27 cellular contexts compared by ENCODE assay signal in the genomic region with DNA sequence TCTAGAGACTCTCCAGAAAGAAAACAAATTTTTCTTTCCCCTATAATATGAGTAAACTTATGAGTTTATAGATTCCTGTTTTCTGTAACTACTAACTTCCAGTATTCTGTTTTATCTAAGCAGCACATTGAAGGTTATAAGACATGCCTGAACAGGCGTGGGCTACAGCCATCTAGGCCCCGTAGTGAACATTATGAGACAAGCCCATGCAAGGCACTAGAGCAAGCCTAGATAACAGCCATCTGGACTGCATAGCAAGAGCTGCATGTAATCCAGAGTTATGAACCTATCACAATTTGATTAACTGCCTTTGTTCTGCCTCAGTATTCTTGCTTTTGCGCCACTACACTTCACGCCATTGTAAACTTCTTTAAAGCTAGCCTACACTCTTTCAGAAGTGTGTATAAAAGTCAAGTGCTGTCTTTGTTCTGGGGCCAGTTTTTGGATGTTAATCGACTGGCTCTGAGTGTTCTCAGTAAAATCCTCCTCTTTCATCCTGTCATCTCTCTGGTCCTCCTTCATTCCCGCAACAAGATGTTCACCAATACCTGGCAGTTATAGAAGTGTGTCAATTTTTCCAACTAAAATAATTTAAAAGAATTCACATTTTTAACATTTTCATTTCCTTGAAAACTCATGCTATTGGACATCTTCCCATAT. TPM values are rescaled to one million over a fixed set of nuclear protein-coding genes. Genes with fewer than 3 reads are reported as not detected.
"Had no signal": no experiment of that assay in that cellular context is flagged by ENCODE, and none has a peak within 500 bp of the region (broad histone marks: within the 10 kb centered on the region; RNA-seq: fewer than 3 reads in every experiment).

No MANE protein-coding gene starts in this region.

- H3K36me3 Mint-ChIP-seq: naive thymus-derived CD4-positive, alpha-beta T cell; stimulated activated memory B cell treated with anti-CD40 and anti-IgM and Interleukin-4, amounts not matched to agents 10 μg/mL and 1 μg/mL and 100 μg/mL, for 72 hours had no signal

- H3K4me3 Mint-ChIP-seq: naive thymus-derived CD4-positive, alpha-beta T cell; nephron progenitor cell; stimulated activated memory B cell treated with anti-CD40 and anti-IgM and Interleukin-4, amounts not matched to agents 10 μg/mL and 1 μg/mL and 100 μg/mL, for 72 hours; stimulated activated naive CD8-positive, alpha-beta T cell treated with anti-CD3 and anti-CD28 coated beads, Interleukin-15, Interleukin-2, amounts not matched to agents 100 ng/mL and 50 ng/mL, for 24 hours had no signal

- H3K4me1 ChIP-seq: colonic mucosa, spleen, tibial artery, upper lobe of left lung, vagina had no signal

- H3K4me3 ChIP-seq: colonic mucosa, esophagus squamous epithelium, lung, spleen, tibial artery, upper lobe of left lung, vagina had no signal

- H3K36me3 ChIP-seq: colonic mucosa, esophagus squamous epithelium, spleen, tibial artery, upper lobe of left lung, vagina had no signal

- H3K9me3 ChIP-seq: vagina had no signal

- DNase-seq: colonic mucosa; dermis blood vessel endothelial cell; effector CD4-positive, alpha-beta T cell; esophagus squamous epithelium; foreskin fibroblast; left colon; left ventricle myocardium superior; naive thymus-derived CD4-positive, alpha-beta T cell; nephron progenitor cell; spleen; stimulated activated CD4-positive, alpha-beta T cell treated with anti-CD3 and anti-CD28 coated beads, Interleukin-15, amount 100 ng/mL, for 24 hours; stimulated activated CD4-positive, alpha-beta T cell treated with anti-CD3 and anti-CD28 coated beads, Interleukin-1b, Interleukin-23, amount 100 ng/mL, for 48 hours; stimulated activated CD4-positive, alpha-beta T cell treated with anti-CD3 and anti-CD28 coated beads, Interleukin-4, amount 100 ng/mL, for 24 hours; tibial artery; upper lobe of left lung had no signal

- ATAC-seq: left colon; left ventricle myocardium superior; naive thymus-derived CD4-positive, alpha-beta T cell; sciatic nerve; stimulated activated memory B cell treated with anti-CD40 and anti-IgM and Interleukin-4, amounts not matched to agents 10 μg/mL and 1 μg/mL and 100 μg/mL, for 72 hours had no signal

- H3K27me3 Mint-ChIP-seq: stimulated activated memory B cell treated with anti-CD40 and anti-IgM and Interleukin-4, amounts not matched to agents 10 μg/mL and 1 μg/mL and 100 μg/mL, for 72 hours; stimulated activated naive CD8-positive, alpha-beta T cell treated with anti-CD3 and anti-CD28 coated beads, Interleukin-15, Interleukin-2, amounts not matched to agents 100 ng/mL and 50 ng/mL, for 24 hours had no signal

- H3K4me1 Mint-ChIP-seq: naive thymus-derived CD4-positive, alpha-beta T cell; nephron progenitor cell; stimulated activated memory B cell treated with anti-CD40 and anti-IgM and Interleukin-4, amounts not matched to agents 10 μg/mL and 1 μg/mL and 100 μg/mL, for 72 hours had no signal

- H3K27ac Mint-ChIP-seq: naive thymus-derived CD4-positive, alpha-beta T cell; nephron progenitor cell; stimulated activated memory B cell treated with anti-CD40 and anti-IgM and Interleukin-4, amounts not matched to agents 10 μg/mL and 1 μg/mL and 100 μg/mL, for 72 hours; stimulated activated naive CD8-positive, alpha-beta T cell treated with anti-CD3 and anti-CD28 coated beads, Interleukin-15, Interleukin-2, amounts not matched to agents 100 ng/mL and 50 ng/mL, for 24 hours had no signal

- H3K27me3 ChIP-seq: colonic mucosa, esophagus squamous epithelium, spleen, tibial artery, upper lobe of left lung, vagina had no signal

- H3K27ac ChIP-seq: colonic mucosa, esophagus squamous epithelium, spleen, tibial artery, upper lobe of left lung, vagina had no signal

RNA-seq across cellular contexts. Expression of gene SULT1C3, which starts 3.0 kb away (rescaled TPM):
- total RNA-seq: dermis blood vessel endothelial cell; esophagus squamous epithelium; kidney epithelial cell; left ventricle myocardium superior; lung; mesenteric fat pad; mononuclear cell; naive thymus-derived CD4-positive, alpha-beta T cell; omental fat pad; pulmonary artery endothelial cell; sciatic nerve; skeletal muscle tissue; spleen; temporal lobe; upper lobe of left lung; vagina had no signal
- polyA plus RNA-seq: lung; naive thymus-derived CD4-positive, alpha-beta T cell; spleen had no signal

RNA-seq across cellular contexts. Expression of gene SULT1C2, which starts 51.9 kb away (rescaled TPM):
- total RNA-seq: dermis blood vessel endothelial cell; mononuclear cell; naive thymus-derived CD4-positive, alpha-beta T cell; pulmonary artery endothelial cell; vagina had no signal
- polyA plus RNA-seq: naive thymus-derived CD4-positive, alpha-beta T cell had no signal
